Comparison of ENCODE assay signal across 17 cellular contexts in the genomic region with DNA sequence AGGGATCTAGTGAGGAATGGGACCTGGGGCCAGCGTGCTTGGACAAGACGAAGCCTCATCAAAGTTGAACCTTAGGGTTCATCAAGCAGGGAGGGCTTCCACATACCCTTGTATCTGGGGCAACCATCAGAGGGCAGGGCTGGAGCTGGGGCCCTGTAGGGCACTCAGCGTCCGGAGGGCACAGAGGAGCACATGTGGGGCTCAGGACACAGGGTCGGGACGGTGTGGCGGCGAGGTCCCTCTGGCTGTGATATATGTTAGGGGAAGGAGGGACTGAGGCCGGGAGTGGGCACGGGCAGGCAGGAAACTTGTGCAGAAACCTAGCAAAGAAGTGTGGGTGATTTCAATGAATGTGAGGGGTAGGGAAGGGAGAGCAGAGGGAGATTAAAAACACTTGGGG.
DNase-seq lines count a peak whose midpoint lies in the region; ATAC-seq and TF ChIP-seq lines count a peak whose summit lies in the region.
"Had no signal": no experiment of that assay in that cellular context is flagged by ENCODE, and none has a peak within 500 bp of the region (broad histone marks: within the 10 kb centered on the region; RNA-seq: fewer than 3 reads in every experiment).

No MANE protein-coding gene starts in this region.

- no peak overlapping the region for H3K4ac ChIP-seq in neuronal stem cell (ENCODE audit: low read length)

- H3K4me1 Mint-ChIP-seq in stimulated activated naive CD8-positive, alpha-beta T cell treated with anti-CD3 and anti-CD28 coated beads, Interleukin-15, amount 100 ng/mL, for 72 hours: no peaks in the 10 kb centered on the region
- H3K4me1 Mint-ChIP-seq: CD14-positive monocyte; CD4-positive, alpha-beta memory T cell had no signal

- H3K9me3 Mint-ChIP-seq in stimulated activated naive CD8-positive, alpha-beta T cell treated with anti-CD3 and anti-CD28 coated beads, Interleukin-15, amount 100 ng/mL, for 72 hours: no peaks in the 10 kb centered on the region
- H3K9me3 Mint-ChIP-seq: CD14-positive monocyte; CD4-positive, alpha-beta memory T cell had no signal

- H4K91ac ChIP-seq in neuronal stem cell (ENCODE audit: low read depth, low read length, poor library complexity): no peak overlapping the region

- H3K79me1 ChIP-seq in neuronal stem cell (ENCODE audit: low read depth, low read length): no peaks in the 10 kb centered on the region

- H3K4me3 ChIP-seq in neuronal stem cell (ENCODE audit: low read length in 2 of 2) (no peak overlapping the region), Peyer's patch (no peak overlapping the region)
- H3K4me3 ChIP-seq: BLaER1 had no signal

- TF ChIP-seq POLR2A in Peyer's patch (IDR thresholded peaks at IDR 0.05): no peak

- ATAC-seq in stimulated activated naive CD8-positive, alpha-beta T cell treated with anti-CD3 and anti-CD28 coated beads, Interleukin-15, amount 100 ng/mL, for 72 hours: peak; percentile 37
- no peak for ATAC-seq in stimulated activated naive CD8-positive, alpha-beta T cell treated with anti-CD3 and anti-CD28 coated beads, Interleukin-15, Interleukin-2, amounts not matched to agents 100 U/mL and 50 U/mL, for 24 hours
- ATAC-seq in left colon (peak; percentile 4), GM21423 (IDR thresholded peaks at IDR 0.05; ENCODE audit: unreplicated experiment) (no peak)

- H3K36me3 ChIP-seq in neuronal stem cell (replicated peaks in 1 of 2; ENCODE audit: control insufficient read depth in 2 of 2, insufficient read depth in 2 of 2, low read length in 2 of 2): peaks cover 8 to 49% of the 10 kb centered on the region in 2 donors
- H3K36me3 ChIP-seq in Peyer's patch: peaks cover 0 to 9% (median 0%) of the 10 kb centered on the region in 3 donors

- no peak overlapping the region for H3K4me2 ChIP-seq in neuronal stem cell (ENCODE audit: insufficient read depth, low read length, poor library complexity, severe bottlenecking)
- H3K4me2 ChIP-seq: BLaER1 had no signal

- peak overlapping the region; percentile 9 for H2BK5ac ChIP-seq in neuronal stem cell (ENCODE audit: low read length)

- no peak overlapping the region for H3K27ac Mint-ChIP-seq in stimulated activated naive CD8-positive, alpha-beta T cell treated with anti-CD3 and anti-CD28 coated beads, Interleukin-15, amount 100 ng/mL, for 72 hours
- H3K27ac Mint-ChIP-seq: CD14-positive monocyte had no signal

- H3K27me3 Mint-ChIP-seq in stimulated activated naive CD8-positive, alpha-beta T cell treated with anti-CD3 and anti-CD28 coated beads, Interleukin-15, amount 100 ng/mL, for 72 hours: peaks cover 19% of the 10 kb centered on the region

- H3K14ac ChIP-seq in neuronal stem cell (ENCODE audit: low read length): no peak overlapping the region

- no peak overlapping the region for H2BK12ac ChIP-seq in neuronal stem cell (ENCODE audit: low read length)

- TF ChIP-seq CTCF in Peyer's patch (IDR thresholded peaks at IDR 0.05): no peak

- WGBS in neuronal stem cell (ENCODE audit: extremely low coverage in 2 of 2, insufficient read length in 2 of 2, insufficient replicate concordance in 1 of 2), 2 donors: no CpG with 5 or more reads among the region's 10 CpGs

- H2AFZ ChIP-seq in neuronal stem cell (ENCODE audit: low read length): no peak overlapping the region

- H3K18ac ChIP-seq in neuronal stem cell (ENCODE audit: low read length): no peak overlapping the region

- H2BK120ac ChIP-seq in neuronal stem cell (ENCODE audit: low read depth, low read length): no peak overlapping the region

- H3K27ac ChIP-seq in neuronal stem cell (replicated peaks; ENCODE audit: low read length) (no peak overlapping the region), Peyer's patch (no peak overlapping the region)
- H3K27ac ChIP-seq: BLaER1, HL-60 had no signal

- intact Hi-C loops in left colon (cut with DNase I, micrococcal nuclease): no loop called here
- intact Hi-C loops in posterior cingulate gyrus (cut with DNase I): no loop called here

- no peak overlapping the region for H2BK15ac ChIP-seq in neuronal stem cell (ENCODE audit: low read length)

- H3K9ac ChIP-seq in neuronal stem cell (ENCODE audit: low read depth, low read length, poor library complexity): no peak overlapping the region
- H3K9ac ChIP-seq: BLaER1 had no signal

- no peak for DNase-seq in stimulated activated naive CD8-positive, alpha-beta T cell treated with anti-CD3 and anti-CD28 coated beads, Interleukin-15, amount 100 ng/mL, for 72 hours
- no peak for DNase-seq in stimulated activated naive CD8-positive, alpha-beta T cell treated with anti-CD3 and anti-CD28 coated beads, Interleukin-15, Interleukin-2, amounts not matched to agents 100 U/mL and 50 U/mL, for 24 hours
- DNase-seq in left colon (no peak), neuronal stem cell (ENCODE audit: low spot score) (no peak), nucleus accumbens (lab: John Stamatoyannopoulos, UW) (no peak), Peyer's patch (no peak), posterior cingulate gyrus (no peak)
- DNase-seq: 8988T; CD4-positive, alpha-beta memory T cell; DMS153; DMS79; GDM1; HCEC 1CT had no signal

- H2AK5ac ChIP-seq in neuronal stem cell (ENCODE audit: low read depth, low read length): no peak overlapping the region

- no peak overlapping the region for H4K8ac ChIP-seq in neuronal stem cell (ENCODE audit: low read depth, low read length)

- H3K27me3 ChIP-seq in neuronal stem cell (ENCODE audit: control insufficient read depth in 3 of 3, insufficient read depth in 3 of 3, low read depth in 1 of 3, low read length in 3 of 3): no peaks in the 10 kb centered on the region
- no peaks in the 10 kb centered on the region for H3K27me3 ChIP-seq in Peyer's patch
- H3K27me3 ChIP-seq: BLaER1 had no signal

- no peak overlapping the region for H3K4me3 Mint-ChIP-seq in stimulated activated naive CD8-positive, alpha-beta T cell treated with anti-CD3 and anti-CD28 coated beads, Interleukin-15, amount 100 ng/mL, for 72 hours
- H3K4me3 Mint-ChIP-seq: CD14-positive monocyte had no signal

- H3K23ac ChIP-seq in neuronal stem cell (ENCODE audit: low read depth, low read length, poor library complexity): no peak overlapping the region

- H3K9me3 ChIP-seq in neuronal stem cell (replicated peaks in 1 of 2; ENCODE audit: control insufficient read depth in 2 of 2, insufficient read depth in 1 of 2, low read depth in 1 of 2, low read length in 2 of 2) (no peaks in the 10 kb centered on the region), Peyer's patch (no peaks in the 10 kb centered on the region)
- H3K9me3 ChIP-seq: BLaER1 had no signal

- H3K4me1 ChIP-seq in neuronal stem cell (ENCODE audit: control insufficient read depth in 2 of 2, insufficient read depth in 1 of 2, low read depth in 1 of 2, low read length in 2 of 2): peaks cover 0 to 3% of the 10 kb centered on the region in 2 donors
- no peaks in the 10 kb centered on the region for H3K4me1 ChIP-seq in Peyer's patch

Comparison
In these comparisons a context has a peak if more than half of its experiments do, and no peak if none do; other contexts are left out.
1. ATAC-seq: peak in stimulated activated naive CD8-positive, alpha-beta T cell treated with anti-CD3 and anti-CD28 coated beads, Interleukin-15, amount 100 ng/mL, for 72 hours (single experiment) and left colon (single experiment); none in stimulated activated naive CD8-positive, alpha-beta T cell treated with anti-CD3 and anti-CD28 coated beads, Interleukin-15, Interleukin-2, amounts not matched to agents 100 U/mL and 50 U/mL, for 24 hours (single experiment) and GM21423 (single experiment).